8 cellular contexts compared by ENCODE assay signal in genomic region chr20:6769953-6770831, GRCh38. TPM values are rescaled to one million over a fixed set of nuclear protein-coding genes. Genes with fewer than 3 reads are reported as not detected.
A peak's percentile ranks its signal among the peaks of the same experiment; 100 is the strongest.
DNase-seq lines count a peak whose midpoint lies in the region; ATAC-seq, FAIRE-seq and TF ChIP-seq lines count a peak whose summit lies in the region.

No MANE protein-coding gene starts in this region.

- no TSS peak for BruUV-seq in K562 (replicated peaks; lab: Mats Ljungman, UMichigan)

- H3K4me3 ChIP-seq in K562 (no peak overlapping the region), iPS-18a (ENCODE audit: low read length) (peak overlapping the region; percentile 79)

- H3K4me2 ChIP-seq in K562 (ENCODE audit: insufficient read depth, low read length): no peak overlapping the region

- ATAC-seq in K562: no peak
- ATAC-seq in HG03342 (IDR thresholded peaks at IDR 0.05; ENCODE audit: unreplicated experiment): no peak
- no peak for ATAC-seq in GM21515 (IDR thresholded peaks at IDR 0.05; ENCODE audit: unreplicated experiment)

- H2AFZ ChIP-seq in K562 (ENCODE audit: low read depth, low read length): no peak overlapping the region

- TF ChIP-seq CTCF in GM13976 (IDR thresholded peaks at IDR 0.05; ENCODE audit: borderline replicate concordance, control extremely low read depth, extremely low read depth, insufficient read depth, missing control alignments) (no peak), K562 (IDR thresholded peaks at IDR 0.05 in 2 of 3, conservative IDR thresholded peaks at IDR 0.05 in 1 of 3; ENCODE audit: insufficient read depth in 2 of 3, low read depth in 1 of 3, low read length in 3 of 3) (no peak)

- no peaks in the 10 kb centered on the region; a peak in 1 of 5 replicates for H3K27me3 ChIP-seq in K562 (ENCODE audit: control insufficient read depth in 2 of 2, insufficient read depth in 2 of 2, low read length in 2 of 2)
- H3K27me3 ChIP-seq in iPS-18a (ENCODE audit: control insufficient read depth, insufficient read depth, low read length): peaks cover 57% of the 10 kb centered on the region

- H3K9me1 ChIP-seq in K562 (ENCODE audit: control insufficient read depth, insufficient read depth, low read length): no peaks in the 10 kb centered on the region

- intact Hi-C loops in K562 (cut with micrococcal nuclease): loop anchor here (5.0 to 10.0 kb wide), 2 partner anchors 1155 to 1952 kb away; no protein-coding TSS in a partner anchor

- H3K27ac ChIP-seq in K562 (ENCODE audit: extremely low read depth, low read depth, low read length): no peak overlapping the region
- no peak overlapping the region for H3K27ac ChIP-seq in iPS-18a (ENCODE audit: low read length)

- in situ Hi-C loops in GM13976 (cut with MboI; ENCODE audit: low sequenced_read_pairs, unreplicated experiment): no loop called here
- in situ Hi-C loops in K562 (cut with MboI): no loop called here

- no peak for TF ChIP-seq POLR2A in K562 (conservative IDR thresholded peaks at IDR 0.05)

- no peak for FAIRE-seq in K562 (lab: Jason Lieb, UNC)

- no peaks in the 10 kb centered on the region for H3K79me2 ChIP-seq in K562 (ENCODE audit: control insufficient read depth, insufficient read depth, low read length)

- H3K9me3 ChIP-seq in K562 (replicated peaks; ENCODE audit: control insufficient read depth, insufficient read depth, low read depth, low read length) (no peaks in the 10 kb centered on the region), iPS-18a (ENCODE audit: control insufficient read depth, low read depth, low read length) (no peaks in the 10 kb centered on the region)

- H3K36me3 ChIP-seq in K562 (ENCODE audit: control insufficient read depth, insufficient read depth, low read length) (no peaks in the 10 kb centered on the region), iPS-18a (ENCODE audit: control insufficient read depth, low read depth, low read length) (peaks cover 5% of the 10 kb centered on the region)

- CTCF ChIA-PET in K562 (lab: Yijun Ruan, JAX; ENCODE audit: low intra/inter-chr PET ratio): no interaction called here

- H3K4me1 ChIP-seq in K562 (replicated peaks in 1 of 2; ENCODE audit: control insufficient read depth in 2 of 2, insufficient read depth in 2 of 2, low read length in 2 of 2): peaks cover 0 to 16% of the 10 kb centered on the region in 2 experiments; a peak in 1 of 5 replicates
- H3K4me1 ChIP-seq in iPS-18a (ENCODE audit: control insufficient read depth, low read depth, low read length): peaks cover 12% of the 10 kb centered on the region

- H4K20me1 ChIP-seq in K562 (replicated peaks; ENCODE audit: control insufficient read depth, insufficient read depth, low read length): no peaks in the 10 kb centered on the region

- WGBS in K562 (ENCODE audit: insufficient coverage, low coverage, missing lambda C conversion rate): 3% methylated on average over 29 of the region's 55 CpGs

- no peak for TF ChIP-seq EP300 in K562 (IDR thresholded peaks at IDR 0.05; ENCODE audit: low read length)

- POLR2A ChIA-PET in K562 (lab: Yijun Ruan, JAX): no interaction called here

- DNase-seq in GM13976 (ENCODE audit: low spot score) (peak; percentile 12), K562 (ENCODE audit: extremely low read depth in 1 of 4, low spot score in 3 of 4) (no peak), retina (peak; percentile 62), SIG-M5 (lab: John Stamatoyannopoulos, UW) (no peak), NCI-H128 (lab: John Stamatoyannopoulos, UW; ENCODE audit: unreplicated experiment) (no peak)

- H3K9ac ChIP-seq in K562 (ENCODE audit: insufficient read depth in 1 of 2, low read depth in 2 of 2, low read length in 2 of 2): no peak overlapping the region
- no peak overlapping the region for H3K9ac ChIP-seq in iPS-18a (ENCODE audit: low read length)

- no peak for TF ChIP-seq RAD21 in K562 (CRISPR knock-in tag; conservative IDR thresholded peaks at IDR 0.05 in 1 of 2, IDR thresholded peaks at IDR 0.05 in 1 of 2)

TF ChIP-seq in K562, 482 proteins besides CTCF, POLR2A, EP300 and RAD21 (continues in another document):
- TF ChIP-seq ZNF280A (IDR thresholded peaks at IDR 0.05; ENCODE audit: low read depth, partially characterized antibody) (no peak), PKNOX1 (IDR thresholded peaks at IDR 0.05) (no peak), CCNT2 (IDR thresholded peaks at IDR 0.05; ENCODE audit: borderline replicate concordance, extremely low read depth, insufficient read length, low read depth, low read length) (no peak), NFRKB (IDR thresholded peaks at IDR 0.05; ENCODE audit: low read depth) (no peak), FOXK1 (CRISPR knock-in tag; IDR thresholded peaks at IDR 0.05; ENCODE audit: borderline replicate concordance) (no peak), ZNF263 (CRISPR knock-in tag; IDR thresholded peaks at IDR 0.05; ENCODE audit: borderline replicate concordance) (no peak), FOS (IDR thresholded peaks at IDR 0.05; ENCODE audit: extremely low read depth, insufficient read length) (no peak), BCOR (IDR thresholded peaks at IDR 0.05) (no peak)
- TF ChIP-seq, protein P1, sequence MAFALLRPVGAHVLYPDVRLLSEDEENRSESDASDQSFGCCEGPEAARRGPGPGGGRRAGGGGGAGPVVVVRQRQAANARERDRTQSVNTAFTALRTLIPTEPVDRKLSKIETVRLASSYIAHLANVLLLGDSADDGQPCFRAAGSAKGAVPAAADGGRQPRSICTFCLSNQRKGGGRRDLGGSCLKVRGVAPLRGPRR (CRISPR knock-in tag; IDR thresholded peaks at IDR 0.05): no peak
- TF ChIP-seq, protein P2, sequence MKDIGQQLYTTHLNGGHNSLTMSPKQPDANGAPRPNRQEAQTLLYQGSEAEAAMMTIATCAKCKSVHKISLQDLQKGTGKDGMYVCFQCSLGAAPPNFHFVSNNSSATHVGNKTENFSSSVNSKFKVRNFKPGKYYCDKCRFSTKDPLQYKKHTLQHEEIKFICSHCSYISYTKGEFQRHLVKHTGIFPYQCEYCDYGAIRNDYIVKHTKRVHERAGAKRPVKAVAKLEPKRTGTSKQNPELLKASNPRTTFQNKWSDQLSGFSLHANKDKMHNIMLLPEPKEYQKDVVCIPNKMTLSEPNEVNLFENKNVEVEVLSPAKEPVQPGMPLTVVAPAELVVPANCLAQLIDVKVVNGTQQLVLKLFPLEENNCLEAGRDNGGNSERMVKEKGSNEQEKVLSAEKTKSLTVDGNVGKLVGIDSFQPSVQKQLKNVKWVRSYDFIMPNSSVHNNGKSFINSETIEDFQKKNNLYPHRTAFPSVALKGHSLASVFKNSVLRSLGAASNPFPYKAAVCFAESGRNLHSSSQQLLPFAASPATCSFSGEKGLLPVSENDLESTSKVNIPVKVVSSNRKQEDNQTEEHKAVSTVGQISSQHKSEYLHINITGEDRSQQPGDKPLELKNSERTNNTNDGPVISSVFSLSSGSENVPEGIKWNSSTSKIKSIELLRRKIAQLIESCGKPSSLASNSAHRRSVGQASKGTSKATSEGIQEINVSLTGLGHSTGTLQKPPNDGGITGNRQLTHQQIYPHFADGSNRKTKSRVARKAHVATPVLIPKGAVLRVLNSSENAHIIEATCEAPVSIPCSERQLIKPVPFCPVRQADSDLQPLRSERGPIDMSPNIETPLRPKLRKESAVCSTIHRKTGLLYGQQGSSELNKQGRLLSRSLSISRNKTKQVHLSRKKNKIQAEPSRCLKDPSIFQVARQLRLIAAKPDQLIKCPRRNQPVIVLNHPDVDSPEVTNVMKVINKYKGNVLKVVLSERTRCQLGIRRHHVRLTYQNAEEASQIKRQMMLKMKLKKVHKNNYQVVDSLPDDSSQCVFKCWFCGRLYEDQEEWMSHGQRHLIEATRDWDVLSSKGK (CRISPR knock-in tag; IDR thresholded peaks at IDR 0.05): no peak

RNA-seq across cellular contexts. Expression of gene BMP2, which starts 2.7 kb away (rescaled TPM):
- 0.14 TPM in 1 of 2 replicates, not detected in the other for total RNA-seq in K562 (2011; cell fraction: chromatin; rRNA removed; ENCODE audit: low replicate concordance)
- total RNA-seq in K562 (2011; cell fraction: nucleolus; rRNA removed): not detected in 2 replicates
- 0.22 TPM in 1 of 2 replicates, not detected in the other for total RNA-seq in K562 (2011; cell fraction: nucleoplasm; rRNA removed)
- total RNA-seq in K562 (2014; rRNA removed) (not detected in 2 replicates), K562 (2014; rRNA removed; fragmentation: Illumina TruSeq; extraction: Trizol) (0.04 TPM in 1 of 2 replicates, not detected in the other), K562 (2015; rRNA removed; fragmentation: Illumina TruSeq; extraction: Trizol) (not detected in 2 replicates), K562 (2021) (not detected in 2 replicates)
- polyA plus RNA-seq in K562 (2011; rRNA removed) (not detected in 2 replicates), K562 (2014; fragmentation: Illumina TruSeq; extraction: Trizol) (0.03 and 0.06 TPM in 2 replicates), K562 (2014; fragmentation: Nextera tagmentation; extraction: Ambion mirVana) (under 1 TPM in 1 of 2 experiments, not detected in 1; 0.01 TPM), K562 (2014; rRNA removed) (0.01 and 0.07 TPM in 2 replicates)
- polyA plus RNA-seq in K562 (2011; cell fraction: cytosol; rRNA removed): not detected in 2 replicates
- 0.07 TPM in 1 of 2 replicates, not detected in the other for polyA plus RNA-seq in K562 (2011; cell fraction: nucleus; rRNA removed)
- 0.03 and 0.08 TPM in 2 replicates for polyA plus RNA-seq in K562 (2012)
- not detected in 2 replicates for polyA minus RNA-seq in K562 (2011; rRNA and poly(A)+ RNA removed)
- polyA minus RNA-seq in K562 (2011; cell fraction: cytosol; rRNA and poly(A)+ RNA removed): 0.46 TPM in 1 of 2 replicates, not detected in the other
- polyA minus RNA-seq in K562 (2011; cell fraction: nucleus; rRNA and poly(A)+ RNA removed): not detected in 2 replicates

Comparison
In these comparisons a context has a peak if more than half of its experiments do, and no peak if none do; other contexts are left out.
1. DNase-seq: peak in GM13976 (single experiment) and retina (single experiment); none in K562 (0 of 4), SIG-M5 (single experiment) and NCI-H128 (single experiment).